Comparison of ENCODE assay signal across 8 cellular contexts in the genomic region with DNA sequence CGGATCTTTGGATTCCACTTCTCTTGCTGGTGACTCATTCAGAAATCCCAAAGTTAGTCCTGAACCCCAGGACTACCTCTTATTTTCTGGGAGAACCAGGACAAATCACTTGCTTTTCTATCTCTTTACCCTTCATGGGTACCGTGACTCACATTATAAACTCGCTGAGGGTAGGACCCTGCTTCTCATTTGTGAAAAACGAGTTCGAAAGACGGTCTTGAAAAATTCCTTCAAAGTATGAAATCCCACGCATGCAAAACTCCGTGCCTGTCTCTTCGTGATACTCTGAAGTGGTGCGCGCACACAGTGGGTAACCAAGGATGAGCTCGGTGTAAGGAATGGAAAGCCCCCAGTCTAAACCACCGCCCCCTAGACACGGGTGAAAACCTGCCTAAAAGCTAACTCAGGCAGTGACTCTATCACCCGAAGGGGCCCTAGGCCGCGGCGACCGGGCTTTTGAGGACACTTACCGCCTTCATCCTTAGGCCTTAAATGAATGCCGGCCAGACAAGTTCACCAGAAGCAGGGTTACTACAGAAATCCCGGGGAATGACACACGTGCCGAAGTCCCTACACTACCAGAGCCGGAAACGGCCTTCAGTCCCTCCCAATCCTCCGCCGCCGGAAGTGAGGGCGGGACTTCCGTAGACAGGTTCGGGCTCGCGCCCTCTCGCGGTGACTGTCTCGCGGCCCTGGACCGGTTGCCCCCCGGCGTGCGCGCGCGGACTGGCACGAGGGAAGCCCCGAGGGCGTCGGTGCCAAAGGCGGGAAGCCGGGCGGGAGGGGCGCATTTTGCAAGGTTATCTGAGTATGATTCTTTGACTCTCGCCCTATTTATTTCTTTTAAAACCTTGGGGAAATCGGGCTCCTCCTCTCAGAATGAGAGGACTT.
A peak's percentile ranks its signal among the peaks of the same experiment; 100 is the strongest.
DNase-seq lines count a peak whose midpoint lies in the region; ATAC-seq, FAIRE-seq and TF ChIP-seq lines count a peak whose summit lies in the region.

Gene NOC3L (minus strand): TSS at position 580 of the 891 bp plus-strand sequence. CDS start 101 bp downstream, at position 479.

- peak; percentile 99 for ATAC-seq in HG03196 (IDR thresholded peaks at IDR 0.05; ENCODE audit: unreplicated experiment)

- H3K4me3 ChIP-seq in AG10803 (ENCODE audit: low read length): peak within 1 kb of the TSS; percentile 89

- TF ChIP-seq POLR2A in GM18951 (IDR thresholded peaks at IDR 0.05; ENCODE audit: extremely low read depth, insufficient read depth, insufficient read length): peak; percentile 88

- in situ Hi-C loops in GM18951 (cut with MboI; ENCODE audit: low sequenced_read_pairs, unreplicated experiment): no loop called here

- TF ChIP-seq CTCF in AG10803 (conservative IDR thresholded peaks at IDR 0.05; ENCODE audit: low read length): peak; percentile 57

- DNase-seq in AG10803 (ENCODE audit: low read depth): peak; percentile 94
- peak; percentile 41 for DNase-seq in NCI-H345 treated with DMSO at 0.1 percent for 48 hours (lab: John Stamatoyannopoulos, UW; ENCODE audit: unreplicated experiment)
- DNase-seq in activated CD4-positive, CD25-positive, alpha-beta regulatory T cell treated with anti-CD3 and anti-CD28 coated beads, Interleukin-2, amount 50 U/mL, for 16 hours (ENCODE audit: low read depth, low spot score): peak; percentile 96
- DNase-seq in cerebellar cortex (ENCODE audit: low spot score): peak; percentile 96
- DNase-seq in stimulated activated CD4-positive, alpha-beta T cell treated with anti-CD3 and anti-CD28 coated beads, Interleukin-12 subunit alpha, Interleukin-12 subunit beta, amount 100 ng/mL, for 4 hours: peak; percentile 98

- FAIRE-seq in islet of Langerhans (lab: Jason Lieb, UNC): peak; percentile 70

Comparison
In these comparisons a context has a peak if more than half of its experiments do, and no peak if none do; other contexts are left out.
1. Peak in every context shown above with its lines: DNase-seq, ATAC-seq and H3K4me3 ChIP-seq.
2. DNase-seq: peak in every context shown above with its lines; median percentile 98 in stimulated activated CD4-positive, alpha-beta T cell treated with anti-CD3 and anti-CD28 coated beads, Interleukin-12 subunit alpha, Interleukin-12 subunit beta, amount 100 ng/mL, for 4 hours; 96 in activated CD4-positive, CD25-positive, alpha-beta regulatory T cell treated with anti-CD3 and anti-CD28 coated beads, Interleukin-2, amount 50 U/mL, for 16 hours; 96 in cerebellar cortex; 94 in AG10803; 41 in NCI-H345 treated with DMSO at 0.1 percent for 48 hours.